Comparison of ENCODE assay signal across 15 cellular contexts in the genomic region with DNA sequence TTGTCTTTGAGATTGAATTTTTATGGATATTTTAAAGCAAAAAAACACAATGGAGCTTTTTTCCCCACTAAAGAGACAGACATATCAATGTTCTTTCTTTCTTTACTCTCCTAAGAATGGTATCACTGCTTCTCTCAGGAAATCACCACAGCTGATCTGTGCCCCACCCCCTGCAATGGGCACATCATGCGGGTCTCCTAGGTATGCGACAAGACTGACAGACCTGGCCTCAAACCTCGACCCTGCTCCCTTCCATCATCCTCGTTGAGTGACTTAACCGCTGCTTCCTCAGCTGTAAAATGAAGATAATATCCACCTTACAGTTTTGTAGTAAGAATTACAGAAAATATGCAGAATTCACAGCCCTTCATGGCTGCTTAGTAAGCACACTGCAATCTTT. TPM values are rescaled to one million over a fixed set of nuclear protein-coding genes. Genes with fewer than 3 reads are reported as not detected.
DNase-seq lines count a peak whose midpoint lies in the region; ATAC-seq and TF ChIP-seq lines count a peak whose summit lies in the region.
"Had no signal": no experiment of that assay in that cellular context is flagged by ENCODE, and none has a peak within 500 bp of the region (broad histone marks: within the 10 kb centered on the region; RNA-seq: fewer than 3 reads in every experiment).

No MANE protein-coding gene starts in this region.

- no peaks in the 10 kb centered on the region for H4K20me1 ChIP-seq in OCI-LY3 (ENCODE audit: insufficient read depth, low read length)

- no peaks in the 10 kb centered on the region for H3K9me3 Mint-ChIP-seq in stimulated activated naive CD8-positive, alpha-beta T cell treated with anti-CD3 and anti-CD28 coated beads, Interleukin-15, Interleukin-2, amounts not matched to agents 100 ng/mL and 50 ng/mL, for 24 hours

- DNase-seq in stimulated activated naive CD8-positive, alpha-beta T cell treated with anti-CD3 and anti-CD28 coated beads, Interleukin-15, Interleukin-2, amounts not matched to agents 100 U/mL and 50 U/mL, for 24 hours = no peak
- DNase-seq in medulla oblongata (ENCODE audit: extremely low spot score) = no peak
- DNase-seq in cerebellar cortex (ENCODE audit: low spot score) = no peak
- DNase-seq: DND-41, NCI-H345, RPMI8226, sigmoid colon, stomach had no signal

- H3K4me1 Mint-ChIP-seq in stimulated activated naive CD8-positive, alpha-beta T cell treated with anti-CD3 and anti-CD28 coated beads, Interleukin-15, Interleukin-2, amounts not matched to agents 100 ng/mL and 50 ng/mL, for 24 hours (ENCODE audit: low read depth) = peaks cover 95% of the 10 kb centered on the region

- no peaks in the 10 kb centered on the region for H3K27me3 ChIP-seq in OCI-LY3 (ENCODE audit: low read depth, low read length)
- H3K27me3 ChIP-seq: sigmoid colon, stomach had no signal

- no peak overlapping the region for H2AFZ ChIP-seq in OCI-LY3 (ENCODE audit: low read depth, low read length)

- H3K4me1 ChIP-seq in OCI-LY3 (ENCODE audit: low read length) = peaks cover 37% of the 10 kb centered on the region
- H3K4me1 ChIP-seq: sigmoid colon, stomach had no signal

- H3K27me3 Mint-ChIP-seq in stimulated activated naive CD8-positive, alpha-beta T cell treated with anti-CD3 and anti-CD28 coated beads, Interleukin-15, Interleukin-2, amounts not matched to agents 100 ng/mL and 50 ng/mL, for 24 hours = no peaks in the 10 kb centered on the region

- peaks cover 25% of the 10 kb centered on the region for H3K36me3 Mint-ChIP-seq in stimulated activated naive CD8-positive, alpha-beta T cell treated with anti-CD3 and anti-CD28 coated beads, Interleukin-15, Interleukin-2, amounts not matched to agents 100 ng/mL and 50 ng/mL, for 24 hours (ENCODE audit: low read depth)

- peak overlapping the region; percentile 58 for H3K4me2 ChIP-seq in OCI-LY3 (ENCODE audit: low read length)

- H3K9ac ChIP-seq in OCI-LY3 (ENCODE audit: low read length) = no peak overlapping the region

- H3K27ac Mint-ChIP-seq in stimulated activated naive CD8-positive, alpha-beta T cell treated with anti-CD3 and anti-CD28 coated beads, Interleukin-15, Interleukin-2, amounts not matched to agents 100 ng/mL and 50 ng/mL, for 24 hours = peak overlapping the region; percentile 97

- no peak for ATAC-seq in stimulated activated naive CD8-positive, alpha-beta T cell treated with anti-CD3 and anti-CD28 coated beads, Interleukin-15, Interleukin-2, amounts not matched to agents 100 U/mL and 50 U/mL, for 24 hours
- ATAC-seq in GM21619 (IDR thresholded peaks at IDR 0.05; ENCODE audit: unreplicated experiment) (peak; percentile 11), HG02970 (IDR thresholded peaks at IDR 0.05; ENCODE audit: low FRiP score, unreplicated experiment) (no peak), esophagus mucosa (no peak)

- H3K27ac ChIP-seq in OCI-LY3 (ENCODE audit: low read length) = peak overlapping the region; percentile 7; the same call in 1 of the 2 replicates
- H3K27ac ChIP-seq: sigmoid colon, stomach had no signal

- H3K4me3 ChIP-seq in OCI-LY3 (ENCODE audit: low read length) = no peak overlapping the region
- H3K4me3 ChIP-seq: lung, sigmoid colon, stomach had no signal

- H3K79me2 ChIP-seq in OCI-LY3 (ENCODE audit: low read length) = peaks cover 34% of the 10 kb centered on the region

- H3K9me3 ChIP-seq in OCI-LY3 (ENCODE audit: insufficient read depth, low read length) = no peaks in the 10 kb centered on the region
- H3K9me3 ChIP-seq: sigmoid colon, stomach had no signal

- H3K36me3 ChIP-seq in OCI-LY3 (replicated peaks; ENCODE audit: low read depth, low read length) = no peaks in the 10 kb centered on the region
- H3K36me3 ChIP-seq: sigmoid colon, stomach had no signal

- no peak for TF ChIP-seq CTCF in OCI-LY3 (IDR thresholded peaks at IDR 0.05; ENCODE audit: low read depth, low read length)

- H3K4me3 Mint-ChIP-seq in stimulated activated naive CD8-positive, alpha-beta T cell treated with anti-CD3 and anti-CD28 coated beads, Interleukin-15, Interleukin-2, amounts not matched to agents 100 ng/mL and 50 ng/mL, for 24 hours = peak overlapping the region; percentile 65

RNA-seq across cellular contexts. Expression of a gene that starts 58.3 kb away (rescaled TPM):
- 10.0 TPM for total RNA-seq in esophagus mucosa
- total RNA-seq: dermis microvascular lymphatic vessel endothelial cell had no signal
